16 cellular contexts compared by ENCODE assay signal in the genomic region with DNA sequence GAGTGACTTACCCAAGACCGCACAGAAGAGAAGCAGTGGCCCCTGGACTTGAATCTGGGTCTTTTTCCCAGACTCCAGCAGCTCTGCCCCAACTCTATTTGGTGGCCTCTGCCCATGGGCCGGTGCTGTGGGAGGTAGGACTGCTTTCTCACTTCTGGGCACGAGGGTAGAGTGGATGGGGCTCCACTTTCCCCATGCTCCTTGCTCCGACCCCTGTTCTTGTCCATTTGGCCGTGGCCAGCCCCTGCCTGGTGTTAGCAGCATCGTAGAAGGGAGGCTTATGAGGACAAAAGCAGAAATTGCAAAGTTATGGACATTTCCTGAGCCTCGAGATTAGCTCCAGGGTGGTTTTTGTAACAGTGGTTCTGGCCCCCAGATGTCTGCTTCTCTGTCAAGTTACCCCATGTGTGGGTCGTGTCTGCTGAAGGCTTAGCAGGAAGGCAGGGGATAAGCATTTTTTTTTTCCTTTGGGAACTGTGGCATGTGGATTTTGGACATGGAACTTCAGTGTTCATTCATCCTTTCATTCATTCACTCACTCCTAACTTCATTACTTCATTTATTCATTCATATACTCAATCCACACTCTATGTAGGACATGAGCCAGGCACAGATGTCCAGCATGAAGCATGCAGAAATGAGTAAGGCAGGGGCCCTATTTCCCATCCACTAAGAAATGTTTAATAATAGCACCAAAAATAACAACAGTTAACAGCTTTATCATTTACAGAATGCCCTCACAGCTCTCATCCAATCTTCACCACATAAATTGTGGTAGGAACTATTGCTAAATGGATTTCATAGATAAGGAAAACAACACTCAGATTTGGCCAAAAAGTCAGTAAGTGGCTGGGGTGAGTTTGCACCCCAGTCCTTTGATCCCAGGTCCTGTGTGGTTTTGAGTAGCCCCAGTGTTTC.
"Had no signal": no experiment of that assay in that cellular context is flagged by ENCODE, and none has a peak within 500 bp of the region (broad histone marks: within the 10 kb centered on the region; RNA-seq: fewer than 3 reads in every experiment).

No MANE protein-coding gene starts in this region.

- H3K79me2 ChIP-seq: parathyroid adenoma had no signal

- H3K4me3 ChIP-seq: adrenal gland had no signal

- ATAC-seq: activated naive CD4-positive, alpha-beta T cell treated with anti-CD3 and anti-CD28 coated beads, Interleukin-2, amount 50 U/mL, for 72 hours; effector memory CD8-positive, alpha-beta T cell; left ventricle myocardium superior; naive thymus-derived CD4-positive, alpha-beta T cell; SK-N-SH treated with all-trans-retinoic acid at 6 μM for 48 hours had no signal

- H3K36me3 ChIP-seq: adrenal gland, WERI-Rb-1 had no signal

- H3K36me3 Mint-ChIP-seq: activated naive CD4-positive, alpha-beta T cell treated with anti-CD3 and anti-CD28 coated beads, Interleukin-2, amount 50 U/mL, for 72 hours; naive thymus-derived CD4-positive, alpha-beta T cell had no signal

- H3K4me1 ChIP-seq: adrenal gland had no signal

- DNase-seq: activated CD4-positive, alpha-beta T cell treated with anti-CD3 and anti-CD28 coated beads for 1 hour; activated gamma-delta T cell treated with Interleukin-2 at 50 U/mL for 16 hours; effector memory CD8-positive, alpha-beta T cell; foreskin melanocyte; left ventricle myocardium superior; naive thymus-derived CD4-positive, alpha-beta T cell; stimulated activated CD4-positive, alpha-beta T cell treated with anti-CD3 and anti-CD28 coated beads, Interleukin-12 subunit alpha, Interleukin-12 subunit beta, amount 100 ng/mL, for 4 hours; stimulated activated CD4-positive, alpha-beta T cell treated with anti-CD3 and anti-CD28 coated beads, Interleukin-1b, Interleukin-23, amount 100 ng/mL, for 48 hours; stimulated activated CD8-positive, alpha-beta memory T cell treated with anti-CD3 and anti-CD28 coated beads, Interleukin-4, amount 100 ng/mL, for 48 hours; stimulated activated naive CD4-positive, alpha-beta T cell; WERI-Rb-1 had no signal

- H3K27ac ChIP-seq: adrenal gland, parathyroid adenoma, WERI-Rb-1 had no signal

- FAIRE-seq: urothelium cell line had no signal

- H2AFZ ChIP-seq: parathyroid adenoma had no signal

- H3K9ac ChIP-seq: parathyroid adenoma had no signal

- H3K4me3 Mint-ChIP-seq: effector memory CD8-positive, alpha-beta T cell; naive thymus-derived CD4-positive, alpha-beta T cell had no signal

- H3K9me3 ChIP-seq: adrenal gland had no signal

- H3K9me3 Mint-ChIP-seq: activated naive CD4-positive, alpha-beta T cell treated with anti-CD3 and anti-CD28 coated beads, Interleukin-2, amount 50 U/mL, for 72 hours; effector memory CD8-positive, alpha-beta T cell; naive thymus-derived CD4-positive, alpha-beta T cell had no signal

- H3K27ac Mint-ChIP-seq: activated naive CD4-positive, alpha-beta T cell treated with anti-CD3 and anti-CD28 coated beads, Interleukin-2, amount 50 U/mL, for 72 hours; effector memory CD8-positive, alpha-beta T cell; naive thymus-derived CD4-positive, alpha-beta T cell had no signal
